In the genomic region with DNA sequence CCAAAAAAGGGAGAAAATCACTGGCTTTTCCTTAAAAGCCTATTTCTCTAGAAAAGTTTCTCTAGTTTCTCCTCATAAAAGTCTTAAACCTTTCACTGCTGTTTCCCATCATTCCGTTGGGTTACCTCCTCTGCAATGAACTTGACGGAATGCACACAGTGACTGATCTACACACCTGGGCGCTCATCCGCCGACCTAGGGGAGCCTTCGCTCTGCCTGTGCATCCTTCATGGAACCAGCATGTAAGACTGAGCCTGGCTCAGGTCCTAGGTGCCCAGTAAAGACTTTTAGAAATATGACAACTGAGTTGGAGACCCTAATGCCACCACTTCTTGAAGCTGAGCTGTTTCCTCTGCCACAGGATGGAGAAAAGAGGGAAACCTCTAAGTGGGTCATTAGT, we compare ENCODE assay signal across 18 cellular contexts.
A peak's percentile ranks its signal among the peaks of the same experiment; 100 is the strongest.
DNase-seq lines count a peak whose midpoint lies in the region; ATAC-seq and TF ChIP-seq lines count a peak whose summit lies in the region.
"Had no signal": no experiment of that assay in that cellular context is flagged by ENCODE, and none has a peak within 500 bp of the region (broad histone marks: within the 10 kb centered on the region; RNA-seq: fewer than 3 reads in every experiment).

No MANE protein-coding gene starts in this region.

- ATAC-seq in central memory CD8-positive, alpha-beta T cell (replicated peaks; ENCODE audit: extremely low read depth, poor library complexity, severe bottlenecking) = no peak
- ATAC-seq in memory B cell (ENCODE audit: low read depth) = peak; percentile 13
- ATAC-seq in GM21390 (IDR thresholded peaks at IDR 0.05; ENCODE audit: unreplicated experiment) = no peak
- ATAC-seq: GM23338, HCT116 had no signal

- no peak overlapping the region for H3K4me3 Mint-ChIP-seq in central memory CD8-positive, alpha-beta T cell
- no peak overlapping the region for H3K4me3 Mint-ChIP-seq in memory B cell
- H3K4me3 Mint-ChIP-seq: B cell; CD4-positive, alpha-beta memory T cell; GM23338; H9 had no signal

- TF ChIP-seq CTCF in suprapubic skin (IDR thresholded peaks at IDR 0.05) = no peak

- peaks cover 59% of the 10 kb centered on the region for H3K4me1 ChIP-seq in BLaER1
- peaks cover 27 to 68% (median 55%) of the 10 kb centered on the region in 10 experiments for H3K4me1 ChIP-seq in BLaER1 treated with 17β-estradiol and CSF1 and Interleukin-3, amounts not matched to agents 10 nM and 100 nM
- no peaks in the 10 kb centered on the region for H3K4me1 ChIP-seq in suprapubic skin

- DNase-seq in central memory CD8-positive, alpha-beta T cell (ENCODE audit: low spot score in 2 of 2) = no peak
- DNase-seq in memory B cell (ENCODE audit: low spot score in 2 of 2) (no peak), NCI-H510A treated with DMSO at 0.1 percent for 48 hours (lab: John Stamatoyannopoulos, UW) (no peak), suprapubic skin (ENCODE audit: low spot score in 2 of 2) (no peak), NCI-H2107 (lab: John Stamatoyannopoulos, UW) (no peak)
- DNase-seq: C1 segment of cervical spinal cord; Calu3; CD4-positive, alpha-beta memory T cell; COR-L47; DMS53; DMS79 treated with DMSO at 0.1 percent for 48 hours; H9 had no signal

- H4K20me1 ChIP-seq in BLaER1 = no peaks in the 10 kb centered on the region
- H4K20me1 ChIP-seq in BLaER1 treated with 17β-estradiol and CSF1 and Interleukin-3, amounts not matched to agents 10 nM and 100 nM = no peaks in the 10 kb centered on the region

- peak overlapping the region; percentile 35 for H3K27ac Mint-ChIP-seq in central memory CD8-positive, alpha-beta T cell (ENCODE audit: low read depth)
- H3K27ac Mint-ChIP-seq in memory B cell = no peak overlapping the region
- H3K27ac Mint-ChIP-seq: B cell; CD4-positive, alpha-beta memory T cell; GM23338 had no signal

- 85% methylated on average over 6 of the region's 6 CpGs for WGBS in suprapubic skin

- no peak for TF ChIP-seq POLR2A in suprapubic skin (IDR thresholded peaks at IDR 0.05)

- H3K9ac ChIP-seq in BLaER1 = no peak overlapping the region; the same call in 1 of the 2 replicates
- peak overlapping the region in 6 of 11 experiments; percentile 12 to 49 (median 42); a peak in 7 of 22 replicates for H3K9ac ChIP-seq in BLaER1 treated with 17β-estradiol and CSF1 and Interleukin-3, amounts not matched to agents 10 nM and 100 nM

- H3K36me3 ChIP-seq in BLaER1 = no peaks in the 10 kb centered on the region
- no peaks in the 10 kb centered on the region for H3K36me3 ChIP-seq in BLaER1 treated with 17β-estradiol and CSF1 and Interleukin-3, amounts not matched to agents 10 nM and 100 nM
- H3K36me3 ChIP-seq in suprapubic skin = no peaks in the 10 kb centered on the region

- H3K4me3 ChIP-seq in BLaER1 (peak overlapping the region; percentile 25; the same call in 1 of the 2 replicates), suprapubic skin (no peak overlapping the region)
- H3K4me3 ChIP-seq in BLaER1 treated with 17β-estradiol and CSF1 and Interleukin-3, amounts not matched to agents 10 nM and 100 nM = peak overlapping the region in 5 of 10 experiments; percentile 1 to 41 (median 7); a peak in 4 of 20 replicates
- H3K4me3 ChIP-seq: GM23338 had no signal

- TF ChIP-seq EP300 in suprapubic skin (IDR thresholded peaks at IDR 0.05) = no peak

- H3K27me3 Mint-ChIP-seq in central memory CD8-positive, alpha-beta T cell = no peaks in the 10 kb centered on the region
- peaks cover 4% of the 10 kb centered on the region for H3K27me3 Mint-ChIP-seq in memory B cell
- H3K27me3 Mint-ChIP-seq: B cell had no signal

- no peaks in the 10 kb centered on the region for H3K9me3 Mint-ChIP-seq in central memory CD8-positive, alpha-beta T cell
- peaks cover 3% of the 10 kb centered on the region for H3K9me3 Mint-ChIP-seq in memory B cell

- H3K27ac ChIP-seq in BLaER1 (peak overlapping the region; percentile 70), suprapubic skin (no peak overlapping the region)
- H3K27ac ChIP-seq in BLaER1 treated with 17β-estradiol and CSF1 and Interleukin-3, amounts not matched to agents 10 nM and 100 nM = peak overlapping the region in 9 of 11 experiments; percentile 21 to 66 (median 46); a peak in 16 of 22 replicates

- H3K9me3 ChIP-seq in BLaER1 = no peaks in the 10 kb centered on the region
- H3K9me3 ChIP-seq in BLaER1 treated with 17β-estradiol and CSF1 and Interleukin-3, amounts not matched to agents 10 nM and 100 nM (replicated peaks in 1 of 11) = peaks cover 0 to 6% (median 0%) of the 10 kb centered on the region in 11 experiments; a peak in 2 of 22 replicates
- H3K9me3 ChIP-seq in suprapubic skin = no peaks in the 10 kb centered on the region

- H3K27me3 ChIP-seq in BLaER1 = no peaks in the 10 kb centered on the region
- H3K27me3 ChIP-seq in BLaER1 treated with 17β-estradiol and CSF1 and Interleukin-3, amounts not matched to agents 10 nM and 100 nM = peaks cover 0 to 19% (median 0%) of the 10 kb centered on the region in 11 experiments; a peak in 1 of 22 replicates
- peaks cover 32% of the 10 kb centered on the region for H3K27me3 ChIP-seq in suprapubic skin

- H3K4me1 Mint-ChIP-seq in central memory CD8-positive, alpha-beta T cell = peaks cover 11% of the 10 kb centered on the region
- peaks cover 9% of the 10 kb centered on the region for H3K4me1 Mint-ChIP-seq in memory B cell
- H3K4me1 Mint-ChIP-seq: GM23338 had no signal

- peaks cover 5% of the 10 kb centered on the region for H3K36me3 Mint-ChIP-seq in central memory CD8-positive, alpha-beta T cell (ENCODE audit: insufficient read depth)
- H3K36me3 Mint-ChIP-seq in memory B cell = no peaks in the 10 kb centered on the region
- H3K36me3 Mint-ChIP-seq: CD4-positive, alpha-beta memory T cell had no signal

- peak overlapping the region; percentile 91 for H3K4me2 ChIP-seq in BLaER1
- H3K4me2 ChIP-seq in BLaER1 treated with 17β-estradiol and CSF1 and Interleukin-3, amounts not matched to agents 10 nM and 100 nM = peak overlapping the region; percentile 76 to 93 (median 87)
- H3K4me2 ChIP-seq: GM23338 had no signal
